1 cellular context compared by ENCODE assay signal in the genomic region with DNA sequence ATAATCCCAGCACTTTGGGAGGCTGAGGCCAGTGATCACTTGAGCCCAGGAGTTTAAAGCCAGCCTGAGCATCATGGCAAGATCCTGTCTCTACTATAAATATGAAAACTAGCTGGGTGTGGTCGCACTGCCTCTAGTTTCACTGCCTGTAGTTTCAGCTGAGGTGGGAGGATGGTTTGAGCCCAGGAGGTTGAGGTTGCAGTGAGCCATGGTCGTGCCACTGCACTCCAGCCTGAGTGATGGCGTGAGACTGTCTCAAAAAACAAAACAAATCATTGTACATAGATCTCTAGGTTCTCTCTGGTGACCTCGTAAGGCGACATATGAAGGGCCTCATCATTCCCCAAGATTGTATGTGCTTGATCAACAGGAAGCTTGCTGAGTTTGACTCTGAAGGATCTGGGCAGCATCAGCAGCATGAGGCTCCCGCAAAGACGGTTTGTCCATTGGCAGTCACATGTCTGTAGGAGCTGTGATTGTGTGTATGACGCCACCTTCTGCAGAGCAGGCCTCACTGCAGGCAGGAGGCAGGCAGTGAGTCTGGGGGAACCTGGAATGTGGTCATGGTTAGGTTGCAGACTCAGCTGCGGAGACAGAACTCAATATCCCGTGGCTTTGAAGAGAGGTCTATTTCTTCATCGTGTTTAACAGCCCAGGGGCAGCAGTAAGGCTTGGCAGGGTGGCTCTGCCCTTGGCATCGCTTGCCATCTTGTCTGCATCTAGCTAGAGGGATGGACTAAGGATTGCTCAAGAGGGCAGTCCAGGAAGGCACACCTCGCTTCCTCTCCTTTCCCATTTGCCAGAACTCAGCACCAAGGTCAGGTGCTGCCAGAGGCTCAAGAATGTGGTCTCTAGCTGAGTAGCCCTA.
TF ChIP-seq lines count a peak whose summit lies in the region.

No MANE protein-coding gene starts in this region.

TF ChIP-seq in K562, 482 proteins besides CTCF, POLR2A, EP300 and RAD21 (continued from another document):
- TF ChIP-seq, protein P1, sequence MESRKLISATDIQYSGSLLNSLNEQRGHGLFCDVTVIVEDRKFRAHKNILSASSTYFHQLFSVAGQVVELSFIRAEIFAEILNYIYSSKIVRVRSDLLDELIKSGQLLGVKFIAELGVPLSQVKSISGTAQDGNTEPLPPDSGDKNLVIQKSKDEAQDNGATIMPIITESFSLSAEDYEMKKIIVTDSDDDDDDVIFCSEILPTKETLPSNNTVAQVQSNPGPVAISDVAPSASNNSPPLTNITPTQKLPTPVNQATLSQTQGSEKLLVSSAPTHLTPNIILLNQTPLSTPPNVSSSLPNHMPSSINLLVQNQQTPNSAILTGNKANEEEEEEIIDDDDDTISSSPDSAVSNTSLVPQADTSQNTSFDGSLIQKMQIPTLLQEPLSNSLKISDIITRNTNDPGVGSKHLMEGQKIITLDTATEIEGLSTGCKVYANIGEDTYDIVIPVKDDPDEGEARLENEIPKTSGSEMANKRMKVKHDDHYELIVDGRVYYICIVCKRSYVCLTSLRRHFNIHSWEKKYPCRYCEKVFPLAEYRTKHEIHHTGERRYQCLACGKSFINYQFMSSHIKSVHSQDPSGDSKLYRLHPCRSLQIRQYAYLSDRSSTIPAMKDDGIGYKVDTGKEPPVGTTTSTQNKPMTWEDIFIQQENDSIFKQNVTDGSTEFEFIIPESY (CRISPR knock-in tag; IDR thresholded peaks at IDR 0.05) = peak; percentile 95
- no peak for TF ChIP-seq ZNF23 (CRISPR knock-in tag; IDR thresholded peaks at IDR 0.05)
- TF ChIP-seq, protein P2, sequence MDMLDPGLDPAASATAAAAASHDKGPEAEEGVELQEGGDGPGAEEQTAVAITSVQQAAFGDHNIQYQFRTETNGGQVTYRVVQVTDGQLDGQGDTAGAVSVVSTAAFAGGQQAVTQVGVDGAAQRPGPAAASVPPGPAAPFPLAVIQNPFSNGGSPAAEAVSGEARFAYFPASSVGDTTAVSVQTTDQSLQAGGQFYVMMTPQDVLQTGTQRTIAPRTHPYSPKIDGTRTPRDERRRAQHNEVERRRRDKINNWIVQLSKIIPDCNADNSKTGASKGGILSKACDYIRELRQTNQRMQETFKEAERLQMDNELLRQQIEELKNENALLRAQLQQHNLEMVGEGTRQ (CRISPR knock-in tag; IDR thresholded peaks at IDR 0.05) = peak; percentile 77
- TF ChIP-seq KDM5B (IDR thresholded peaks at IDR 0.05; ENCODE audit: insufficient replicate concordance, low read depth, low read length) = no peak
- no peak for TF ChIP-seq PTTG1 (tag; IDR thresholded peaks at IDR 0.05; ENCODE audit: low read depth)
- no peak for TF ChIP-seq ASH1L (IDR thresholded peaks at IDR 0.05; ENCODE audit: borderline replicate concordance, low read depth, partially characterized antibody)
- TF ChIP-seq ZZZ3 (IDR thresholded peaks at IDR 0.05) = no peak
- TF ChIP-seq, protein P3, sequence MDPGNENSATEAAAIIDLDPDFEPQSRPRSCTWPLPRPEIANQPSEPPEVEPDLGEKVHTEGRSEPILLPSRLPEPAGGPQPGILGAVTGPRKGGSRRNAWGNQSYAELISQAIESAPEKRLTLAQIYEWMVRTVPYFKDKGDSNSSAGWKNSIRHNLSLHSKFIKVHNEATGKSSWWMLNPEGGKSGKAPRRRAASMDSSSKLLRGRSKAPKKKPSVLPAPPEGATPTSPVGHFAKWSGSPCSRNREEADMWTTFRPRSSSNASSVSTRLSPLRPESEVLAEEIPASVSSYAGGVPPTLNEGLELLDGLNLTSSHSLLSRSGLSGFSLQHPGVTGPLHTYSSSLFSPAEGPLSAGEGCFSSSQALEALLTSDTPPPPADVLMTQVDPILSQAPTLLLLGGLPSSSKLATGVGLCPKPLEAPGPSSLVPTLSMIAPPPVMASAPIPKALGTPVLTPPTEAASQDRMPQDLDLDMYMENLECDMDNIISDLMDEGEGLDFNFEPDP (CRISPR knock-in tag; IDR thresholded peaks at IDR 0.05) = no peak
- TF ChIP-seq NUFIP1 (IDR thresholded peaks at IDR 0.05; ENCODE audit: partially characterized antibody) = no peak
- peak; percentile 31 for TF ChIP-seq POLR2B (IDR thresholded peaks at IDR 0.05; ENCODE audit: low read depth, partially characterized antibody)
- no peak for TF ChIP-seq BRCA1 (IDR thresholded peaks at IDR 0.05)
- no peak for TF ChIP-seq BRCA1 (CRISPR knock-in tag; IDR thresholded peaks at IDR 0.05)
- peak; percentile 55; the same call in 1 of the 2 replicates for TF ChIP-seq RAD51 (IDR thresholded peaks at IDR 0.05; ENCODE audit: borderline replicate concordance, low read depth)
- TF ChIP-seq, protein P4, sequence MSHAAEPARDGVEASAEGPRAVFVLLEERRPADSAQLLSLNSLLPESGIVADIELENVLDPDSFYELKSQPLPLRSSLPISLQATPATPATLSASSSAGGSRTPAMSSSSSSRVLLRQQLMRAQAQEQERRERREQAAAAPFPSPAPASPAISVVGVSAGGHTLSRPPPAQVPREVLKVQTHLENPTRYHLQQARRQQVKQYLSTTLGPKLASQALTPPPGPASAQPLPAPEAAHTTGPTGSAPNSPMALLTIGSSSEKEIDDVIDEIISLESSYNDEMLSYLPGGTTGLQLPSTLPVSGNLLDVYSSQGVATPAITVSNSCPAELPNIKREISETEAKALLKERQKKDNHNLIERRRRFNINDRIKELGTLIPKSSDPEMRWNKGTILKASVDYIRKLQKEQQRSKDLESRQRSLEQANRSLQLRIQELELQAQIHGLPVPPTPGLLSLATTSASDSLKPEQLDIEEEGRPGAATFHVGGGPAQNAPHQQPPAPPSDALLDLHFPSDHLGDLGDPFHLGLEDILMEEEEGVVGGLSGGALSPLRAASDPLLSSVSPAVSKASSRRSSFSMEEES (CRISPR knock-in tag; IDR thresholded peaks at IDR 0.05) = peak; percentile 24; the same call in 1 of the 2 replicates
- TF ChIP-seq HDAC3 (IDR thresholded peaks at IDR 0.05; ENCODE audit: borderline replicate concordance, partially characterized antibody) = no peak
- TF ChIP-seq CBX3 (IDR thresholded peaks at IDR 0.05; ENCODE audit: borderline replicate concordance in 1 of 2, low read length in 2 of 2) = 0 out of 3 replicates have a peak, but pooled peaks of 1 of the 2 experiments have one; percentile 29
- no peak for TF ChIP-seq DIDO1 (tag; IDR thresholded peaks at IDR 0.05; ENCODE audit: low read depth)
- TF ChIP-seq, protein P5, sequence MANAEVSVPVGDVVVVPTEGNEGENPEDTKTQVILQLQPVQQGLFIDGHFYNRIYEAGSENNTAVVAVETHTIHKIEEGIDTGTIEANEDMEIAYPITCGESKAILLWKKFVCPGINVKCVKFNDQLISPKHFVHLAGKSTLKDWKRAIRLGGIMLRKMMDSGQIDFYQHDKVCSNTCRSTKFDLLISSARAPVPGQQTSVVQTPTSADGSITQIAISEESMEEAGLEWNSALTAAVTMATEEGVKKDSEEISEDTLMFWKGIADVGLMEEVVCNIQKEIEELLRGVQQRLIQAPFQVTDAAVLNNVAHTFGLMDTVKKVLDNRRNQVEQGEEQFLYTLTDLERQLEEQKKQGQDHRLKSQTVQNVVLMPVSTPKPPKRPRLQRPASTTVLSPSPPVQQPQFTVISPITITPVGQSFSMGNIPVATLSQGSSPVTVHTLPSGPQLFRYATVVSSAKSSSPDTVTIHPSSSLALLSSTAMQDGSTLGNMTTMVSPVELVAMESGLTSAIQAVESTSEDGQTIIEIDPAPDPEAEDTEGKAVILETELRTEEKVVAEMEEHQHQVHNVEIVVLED (CRISPR knock-in tag; IDR thresholded peaks at IDR 0.05) = no peak
- peak; percentile 66; the same call in 1 of the 2 replicates for TF ChIP-seq L3MBTL2 (IDR thresholded peaks at IDR 0.05)
- TF ChIP-seq, protein P6, sequence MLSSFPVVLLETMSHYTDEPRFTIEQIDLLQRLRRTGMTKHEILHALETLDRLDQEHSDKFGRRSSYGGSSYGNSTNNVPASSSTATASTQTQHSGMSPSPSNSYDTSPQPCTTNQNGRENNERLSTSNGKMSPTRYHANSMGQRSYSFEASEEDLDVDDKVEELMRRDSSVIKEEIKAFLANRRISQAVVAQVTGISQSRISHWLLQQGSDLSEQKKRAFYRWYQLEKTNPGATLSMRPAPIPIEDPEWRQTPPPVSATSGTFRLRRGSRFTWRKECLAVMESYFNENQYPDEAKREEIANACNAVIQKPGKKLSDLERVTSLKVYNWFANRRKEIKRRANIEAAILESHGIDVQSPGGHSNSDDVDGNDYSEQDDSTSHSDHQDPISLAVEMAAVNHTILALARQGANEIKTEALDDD (IDR thresholded peaks at IDR 0.05) = no peak
- no peak for TF ChIP-seq ZBED1 (IDR thresholded peaks at IDR 0.05)
- TF ChIP-seq CREM (IDR thresholded peaks at IDR 0.05; ENCODE audit: low read depth) = 0 out of 2 replicates have a peak, but pooled peaks have one; percentile 16
- TF ChIP-seq TAF1 (IDR thresholded peaks at IDR 0.05; ENCODE audit: control insufficient read depth, extremely low read depth, insufficient read depth, low read length, severe bottlenecking) = no peak
- no peak for TF ChIP-seq CREB1 (IDR thresholded peaks at IDR 0.05)
- no peak for TF ChIP-seq CREB1 (CRISPR knock-in tag; IDR thresholded peaks at IDR 0.05)
- TF ChIP-seq, protein P7, sequence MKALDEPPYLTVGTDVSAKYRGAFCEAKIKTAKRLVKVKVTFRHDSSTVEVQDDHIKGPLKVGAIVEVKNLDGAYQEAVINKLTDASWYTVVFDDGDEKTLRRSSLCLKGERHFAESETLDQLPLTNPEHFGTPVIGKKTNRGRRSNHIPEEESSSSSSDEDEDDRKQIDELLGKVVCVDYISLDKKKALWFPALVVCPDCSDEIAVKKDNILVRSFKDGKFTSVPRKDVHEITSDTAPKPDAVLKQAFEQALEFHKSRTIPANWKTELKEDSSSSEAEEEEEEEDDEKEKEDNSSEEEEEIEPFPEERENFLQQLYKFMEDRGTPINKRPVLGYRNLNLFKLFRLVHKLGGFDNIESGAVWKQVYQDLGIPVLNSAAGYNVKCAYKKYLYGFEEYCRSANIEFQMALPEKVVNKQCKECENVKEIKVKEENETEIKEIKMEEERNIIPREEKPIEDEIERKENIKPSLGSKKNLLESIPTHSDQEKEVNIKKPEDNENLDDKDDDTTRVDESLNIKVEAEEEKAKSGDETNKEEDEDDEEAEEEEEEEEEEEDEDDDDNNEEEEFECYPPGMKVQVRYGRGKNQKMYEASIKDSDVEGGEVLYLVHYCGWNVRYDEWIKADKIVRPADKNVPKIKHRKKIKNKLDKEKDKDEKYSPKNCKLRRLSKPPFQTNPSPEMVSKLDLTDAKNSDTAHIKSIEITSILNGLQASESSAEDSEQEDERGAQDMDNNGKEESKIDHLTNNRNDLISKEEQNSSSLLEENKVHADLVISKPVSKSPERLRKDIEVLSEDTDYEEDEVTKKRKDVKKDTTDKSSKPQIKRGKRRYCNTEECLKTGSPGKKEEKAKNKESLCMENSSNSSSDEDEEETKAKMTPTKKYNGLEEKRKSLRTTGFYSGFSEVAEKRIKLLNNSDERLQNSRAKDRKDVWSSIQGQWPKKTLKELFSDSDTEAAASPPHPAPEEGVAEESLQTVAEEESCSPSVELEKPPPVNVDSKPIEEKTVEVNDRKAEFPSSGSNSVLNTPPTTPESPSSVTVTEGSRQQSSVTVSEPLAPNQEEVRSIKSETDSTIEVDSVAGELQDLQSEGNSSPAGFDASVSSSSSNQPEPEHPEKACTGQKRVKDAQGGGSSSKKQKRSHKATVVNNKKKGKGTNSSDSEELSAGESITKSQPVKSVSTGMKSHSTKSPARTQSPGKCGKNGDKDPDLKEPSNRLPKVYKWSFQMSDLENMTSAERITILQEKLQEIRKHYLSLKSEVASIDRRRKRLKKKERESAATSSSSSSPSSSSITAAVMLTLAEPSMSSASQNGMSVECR (CRISPR knock-in tag; IDR thresholded peaks at IDR 0.05) = no peak
- TF ChIP-seq, protein P8, sequence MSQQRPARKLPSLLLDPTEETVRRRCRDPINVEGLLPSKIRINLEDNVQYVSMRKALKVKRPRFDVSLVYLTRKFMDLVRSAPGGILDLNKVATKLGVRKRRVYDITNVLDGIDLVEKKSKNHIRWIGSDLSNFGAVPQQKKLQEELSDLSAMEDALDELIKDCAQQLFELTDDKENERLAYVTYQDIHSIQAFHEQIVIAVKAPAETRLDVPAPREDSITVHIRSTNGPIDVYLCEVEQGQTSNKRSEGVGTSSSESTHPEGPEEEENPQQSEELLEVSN (IDR thresholded peaks at IDR 0.05; ENCODE audit: borderline replicate concordance in 1 of 2, extremely low read depth in 1 of 2, insufficient read depth in 1 of 2, insufficient read length in 1 of 2, low read depth in 1 of 2, low read length in 1 of 2, poor library complexity in 1 of 2, severe bottlenecking in 1 of 2) = peak in 1 of 2 experiments; percentile 74
- no peak for TF ChIP-seq RBM14 (IDR thresholded peaks at IDR 0.05; ENCODE audit: borderline replicate concordance, insufficient read depth, low read depth, low read length)
- no peak for TF ChIP-seq ZNF274 (IDR thresholded peaks at IDR 0.05; ENCODE audit: borderline replicate concordance, low read depth, low read length)
- TF ChIP-seq, protein P9, sequence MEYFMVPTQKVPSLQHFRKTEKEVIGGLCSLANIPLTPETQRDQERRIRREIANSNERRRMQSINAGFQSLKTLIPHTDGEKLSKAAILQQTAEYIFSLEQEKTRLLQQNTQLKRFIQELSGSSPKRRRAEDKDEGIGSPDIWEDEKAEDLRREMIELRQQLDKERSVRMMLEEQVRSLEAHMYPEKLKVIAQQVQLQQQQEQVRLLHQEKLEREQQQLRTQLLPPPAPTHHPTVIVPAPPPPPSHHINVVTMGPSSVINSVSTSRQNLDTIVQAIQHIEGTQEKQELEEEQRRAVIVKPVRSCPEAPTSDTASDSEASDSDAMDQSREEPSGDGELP (CRISPR knock-in tag; IDR thresholded peaks at IDR 0.05; ENCODE audit: borderline replicate concordance) = peak; percentile 29; the same call in 1 of the 2 replicates
- peak; percentile 82 for TF ChIP-seq CEBPB (tag; IDR thresholded peaks at IDR 0.05)
- TF ChIP-seq ZNF764 (CRISPR knock-in tag; IDR thresholded peaks at IDR 0.05; ENCODE audit: low read depth) = no peak
- no peak for TF ChIP-seq ZNF184 (CRISPR knock-in tag; IDR thresholded peaks at IDR 0.05)
- TF ChIP-seq POLR2AphosphoS2 (IDR thresholded peaks at IDR 0.05; ENCODE audit: low read length) = peak; percentile 15; the same call in 1 of the 2 replicates
- TF ChIP-seq, protein P10, sequence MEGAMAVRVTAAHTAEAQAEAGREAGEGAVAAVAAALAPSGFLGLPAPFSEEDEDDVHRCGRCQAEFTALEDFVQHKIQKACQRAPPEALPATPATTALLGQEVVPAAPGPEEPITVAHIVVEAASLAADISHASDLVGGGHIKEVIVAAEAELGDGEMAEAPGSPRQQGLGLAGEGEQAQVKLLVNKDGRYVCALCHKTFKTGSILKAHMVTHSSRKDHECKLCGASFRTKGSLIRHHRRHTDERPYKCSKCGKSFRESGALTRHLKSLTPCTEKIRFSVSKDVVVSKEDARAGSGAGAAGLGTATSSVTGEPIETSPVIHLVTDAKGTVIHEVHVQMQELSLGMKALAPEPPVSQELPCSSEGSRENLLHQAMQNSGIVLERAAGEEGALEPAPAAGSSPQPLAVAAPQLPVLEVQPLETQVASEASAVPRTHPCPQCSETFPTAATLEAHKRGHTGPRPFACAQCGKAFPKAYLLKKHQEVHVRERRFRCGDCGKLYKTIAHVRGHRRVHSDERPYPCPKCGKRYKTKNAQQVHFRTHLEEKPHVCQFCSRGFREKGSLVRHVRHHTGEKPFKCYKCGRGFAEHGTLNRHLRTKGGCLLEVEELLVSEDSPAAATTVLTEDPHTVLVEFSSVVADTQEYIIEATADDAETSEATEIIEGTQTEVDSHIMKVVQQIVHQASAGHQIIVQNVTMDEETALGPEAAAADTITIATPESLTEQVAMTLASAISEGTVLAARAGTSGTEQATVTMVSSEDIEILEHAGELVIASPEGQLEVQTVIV (CRISPR knock-in tag; IDR thresholded peaks at IDR 0.05; ENCODE audit: borderline replicate concordance) = no peak
- TF ChIP-seq ILF3 (IDR thresholded peaks at IDR 0.05; ENCODE audit: borderline replicate concordance) = no peak
- TF ChIP-seq HMG20B (CRISPR knock-in tag; IDR thresholded peaks at IDR 0.05) = no peak
